24 cellular contexts compared by ENCODE assay signal in genomic region chr3:28115316-28115715, GRCh38.
DNase-seq lines count a peak whose midpoint lies in the region; ATAC-seq, FAIRE-seq and TF ChIP-seq lines count a peak whose summit lies in the region.
"Had no signal": no experiment of that assay in that cellular context is flagged by ENCODE, and none has a peak within 500 bp of the region (broad histone marks: within the 10 kb centered on the region; RNA-seq: fewer than 3 reads in every experiment).

No MANE protein-coding gene starts in this region.

- intact Hi-C loops in activated CD4-positive, alpha-beta T cell treated with anti-CD3 and anti-CD28 coated beads for 36 hours (cut with DNase I, micrococcal nuclease): no loop called here
- intact Hi-C loops in activated CD8-positive, alpha-beta T cell treated with anti-CD3 and anti-CD28 coated beads for 36 hours (cut with micrococcal nuclease): no loop called here
- intact Hi-C loops in HepG2 (cut with micrococcal nuclease; ENCODE audit: unreplicated experiment) (loop anchor here (2.0 to 10.0 kb wide), 3 partner anchors 19 to 229 kb away; partner anchors contain the start of genes AZI2, CMC1 and ZCWPW2), right lobe of liver (cut with DNase I) (no loop called here)

- H3K36me3 Mint-ChIP-seq in activated CD4-positive, alpha-beta T cell treated with anti-CD3 and anti-CD28 coated beads for 36 hours (ENCODE audit: low read depth): no peaks in the 10 kb centered on the region
- H3K36me3 Mint-ChIP-seq in activated CD8-positive, alpha-beta T cell treated with anti-CD3 and anti-CD28 coated beads for 36 hours (ENCODE audit: low read depth): no peaks in the 10 kb centered on the region
- no peaks in the 10 kb centered on the region for H3K36me3 Mint-ChIP-seq in activated CD8-positive, alpha-beta T cell treated with anti-CD3 and anti-CD28 coated beads, Interleukin-2, amount 10 ng/mL, durations not matched to agents 7 days and 5 days (ENCODE audit: low read depth)
- H3K36me3 Mint-ChIP-seq: CD8-positive, alpha-beta T cell had no signal

- H3K27me3 ChIP-seq in HepG2 (ENCODE audit: control insufficient read depth in 1 of 2, insufficient read depth in 2 of 2, low read length in 2 of 2) (no peaks in the 10 kb centered on the region), right lobe of liver (no peaks in the 10 kb centered on the region)
- H3K27me3 ChIP-seq: BLaER1 treated with 17β-estradiol and CSF1 and Interleukin-3, amounts not matched to agents 10 nM and 100 nM had no signal

- H3K27me3 Mint-ChIP-seq in activated CD4-positive, alpha-beta T cell treated with anti-CD3 and anti-CD28 coated beads for 36 hours: no peaks in the 10 kb centered on the region
- H3K27me3 Mint-ChIP-seq in activated CD8-positive, alpha-beta T cell treated with anti-CD3 and anti-CD28 coated beads for 36 hours: no peaks in the 10 kb centered on the region
- no peaks in the 10 kb centered on the region for H3K27me3 Mint-ChIP-seq in activated CD8-positive, alpha-beta T cell treated with anti-CD3 and anti-CD28 coated beads, Interleukin-2, amount 10 ng/mL, durations not matched to agents 7 days and 5 days (ENCODE audit: low read depth)
- H3K27me3 Mint-ChIP-seq: B cell; CD4-positive, alpha-beta T cell had no signal

- H4K20me1 ChIP-seq in HepG2 (ENCODE audit: insufficient read depth, low read length): no peaks in the 10 kb centered on the region
- H4K20me1 ChIP-seq: BLaER1 treated with 17β-estradiol and CSF1 and Interleukin-3, amounts not matched to agents 10 nM and 100 nM had no signal

- TF ChIP-seq EP300 in HepG2 (IDR thresholded peaks at IDR 0.05; ENCODE audit: low read depth in 2 of 2, low read length in 2 of 2) (no peak), HepG2 (CRISPR knock-in tag; IDR thresholded peaks at IDR 0.05; ENCODE audit: borderline replicate concordance) (no peak)

- BruUV-seq in HepG2 (replicated peaks; lab: Mats Ljungman, UMichigan): no TSS peak

- TF ChIP-seq RAD21 in HepG2 (CRISPR knock-in tag; IDR thresholded peaks at IDR 0.05): no peak

- peak overlapping the region; percentile 41 for H3K4me2 ChIP-seq in HepG2 (ENCODE audit: low read depth, low read length)
- H3K4me2 ChIP-seq: A549; BLaER1 treated with 17β-estradiol and CSF1 and Interleukin-3, amounts not matched to agents 10 nM and 100 nM had no signal

- TF ChIP-seq CTCF in activated CD8-positive, alpha-beta T cell treated with anti-CD3 and anti-CD28 coated beads for 36 hours (IDR thresholded peaks at IDR 0.05): no peak
- no peak for TF ChIP-seq CTCF in HepG2 (CRISPR knock-in tag; IDR thresholded peaks at IDR 0.05)
- no peak for TF ChIP-seq CTCF in right lobe of liver (IDR thresholded peaks at IDR 0.05)
- no peak for TF ChIP-seq CTCF in GM10248 (IDR thresholded peaks at IDR 0.05; ENCODE audit: control extremely low read depth, extremely low read depth, low read depth, missing control alignments)

- H3K9me3 Mint-ChIP-seq in activated CD4-positive, alpha-beta T cell treated with anti-CD3 and anti-CD28 coated beads for 36 hours (ENCODE audit: low read depth): no peaks in the 10 kb centered on the region
- H3K9me3 Mint-ChIP-seq in activated CD8-positive, alpha-beta T cell treated with anti-CD3 and anti-CD28 coated beads for 36 hours: no peaks in the 10 kb centered on the region
- H3K9me3 Mint-ChIP-seq in activated CD8-positive, alpha-beta T cell treated with anti-CD3 and anti-CD28 coated beads, Interleukin-2, amount 10 ng/mL, durations not matched to agents 7 days and 5 days (ENCODE audit: insufficient read depth): no peaks in the 10 kb centered on the region
- H3K9me3 Mint-ChIP-seq: CD4-positive, alpha-beta T cell; CD8-positive, alpha-beta T cell had no signal

- H3K9me3 ChIP-seq in HepG2 (ENCODE audit: low read length) (no peaks in the 10 kb centered on the region), right lobe of liver (no peaks in the 10 kb centered on the region)
- H3K9me3 ChIP-seq: A549, Caco-2 had no signal

- H3K79me2 ChIP-seq in HepG2 (ENCODE audit: insufficient read depth, low read length): no peaks in the 10 kb centered on the region

- H3K4me3 Mint-ChIP-seq in activated CD4-positive, alpha-beta T cell treated with anti-CD3 and anti-CD28 coated beads for 36 hours: no peak overlapping the region
- H3K4me3 Mint-ChIP-seq in activated CD8-positive, alpha-beta T cell treated with anti-CD3 and anti-CD28 coated beads for 36 hours: no peak overlapping the region
- H3K4me3 Mint-ChIP-seq in activated CD8-positive, alpha-beta T cell treated with anti-CD3 and anti-CD28 coated beads, Interleukin-2, amount 10 ng/mL, durations not matched to agents 7 days and 5 days: no peak overlapping the region
- H3K4me3 Mint-ChIP-seq: B cell; CD4-positive, alpha-beta T cell; CD8-positive, alpha-beta T cell had no signal

- CTCF ChIA-PET in activated CD4-positive, alpha-beta T cell treated with anti-CD3 and anti-CD28 coated beads for 36 hours (lab: Charles Lee): no interaction called here
- CTCF ChIA-PET in activated CD8-positive, alpha-beta T cell treated with anti-CD3 and anti-CD28 coated beads for 36 hours (lab: Charles Lee): no interaction called here
- CTCF ChIA-PET in activated CD8-positive, alpha-beta T cell treated with anti-CD3 and anti-CD28 coated beads, Interleukin-2, amount 10 ng/mL, durations not matched to agents 7 days and 5 days (lab: Charles Lee): no interaction called here
- CTCF ChIA-PET in HepG2 (lab: Yijun Ruan, JAX; ENCODE audit: low intra/inter-chr PET ratio, low total read pairs): no interaction called here
- CTCF ChIA-PET in GM10248 (lab: Yijun Ruan, JAX): interaction anchor here (1.1 kb wide), 1 partner anchor 15 kb away, joined by 3 read pairs; no protein-coding TSS in a partner anchor

- H3K9ac ChIP-seq in HepG2 (ENCODE audit: insufficient read depth, low read depth, low read length): no peak overlapping the region
- H3K9ac ChIP-seq: BLaER1 treated with 17β-estradiol and CSF1 and Interleukin-3, amounts not matched to agents 10 nM and 100 nM had no signal

- in situ Hi-C loops in HepG2 (cut with HindIII; ENCODE audit: extremely low pct_ligation_motif_present, low pct_unique_long_range_greater_than_20kb): no loop called here

- no peak overlapping the region for H3K27ac Mint-ChIP-seq in activated CD4-positive, alpha-beta T cell treated with anti-CD3 and anti-CD28 coated beads for 36 hours
- no peak overlapping the region for H3K27ac Mint-ChIP-seq in activated CD8-positive, alpha-beta T cell treated with anti-CD3 and anti-CD28 coated beads for 36 hours
- H3K27ac Mint-ChIP-seq in activated CD8-positive, alpha-beta T cell treated with anti-CD3 and anti-CD28 coated beads, Interleukin-2, amount 10 ng/mL, durations not matched to agents 7 days and 5 days: no peak overlapping the region
- H3K27ac Mint-ChIP-seq: B cell; CD4-positive, alpha-beta T cell; CD8-positive, alpha-beta T cell had no signal

- H3K4me1 Mint-ChIP-seq in activated CD4-positive, alpha-beta T cell treated with anti-CD3 and anti-CD28 coated beads for 36 hours: peaks cover 3% of the 10 kb centered on the region
- peaks cover 2% of the 10 kb centered on the region for H3K4me1 Mint-ChIP-seq in activated CD8-positive, alpha-beta T cell treated with anti-CD3 and anti-CD28 coated beads for 36 hours (ENCODE audit: low read depth)
- no peaks in the 10 kb centered on the region for H3K4me1 Mint-ChIP-seq in activated CD8-positive, alpha-beta T cell treated with anti-CD3 and anti-CD28 coated beads, Interleukin-2, amount 10 ng/mL, durations not matched to agents 7 days and 5 days (ENCODE audit: low read depth)
- H3K4me1 Mint-ChIP-seq: B cell had no signal

- H3K36me3 ChIP-seq in HepG2 (replicated peaks in 1 of 2; ENCODE audit: control insufficient read depth in 1 of 2, insufficient read depth in 2 of 2, low read length in 2 of 2): no peaks in the 10 kb centered on the region
- no peaks in the 10 kb centered on the region for H3K36me3 ChIP-seq in right lobe of liver
- H3K36me3 ChIP-seq: BLaER1 treated with 17β-estradiol and CSF1 and Interleukin-3, amounts not matched to agents 10 nM and 100 nM had no signal

- H2AFZ ChIP-seq in HepG2 (ENCODE audit: low read length): no peak overlapping the region

- H3K4me1 ChIP-seq in HepG2 (ENCODE audit: insufficient read depth, low read length) (peaks cover 34% of the 10 kb centered on the region), right lobe of liver (no peaks in the 10 kb centered on the region)
- H3K4me1 ChIP-seq: A549, Caco-2 had no signal

- DNase-seq in activated CD4-positive, alpha-beta T cell treated with anti-CD3 and anti-CD28 coated beads for 36 hours: peak; percentile 7
- DNase-seq in activated CD4-positive, alpha-beta T cell treated with anti-CD3 and anti-CD28 coated beads for 1 hour: no peak
- DNase-seq in activated CD8-positive, alpha-beta T cell treated with anti-CD3 and anti-CD28 coated beads for 36 hours: peak; percentile 2
- no peak for DNase-seq in activated CD8-positive, alpha-beta T cell treated with anti-CD3 and anti-CD28 coated beads, Interleukin-2, amount 10 ng/mL, durations not matched to agents 7 days and 5 days
- DNase-seq in HepG2 (ENCODE audit: low spot score) (no peak), right lobe of liver (no peak), kidney tubule cell (ENCODE audit: low spot score) (peak; percentile 2), GM10248 (ENCODE audit: extremely low spot score) (no peak)
- DNase-seq: AML-193; Caco-2; Calu3; CD4-positive, alpha-beta T cell; CD8-positive, alpha-beta T cell; DMS79 treated with DMSO at 0.1 percent for 48 hours; EL; GDM1 had no signal

- H3K27ac ChIP-seq in HepG2 (ENCODE audit: extremely low read length, insufficient read depth, low read length) (peak overlapping the region; percentile 47), right lobe of liver (no peak overlapping the region)
- H3K27ac ChIP-seq: 22Rv1; A549; BLaER1 treated with 17β-estradiol and CSF1 and Interleukin-3, amounts not matched to agents 10 nM and 100 nM; C4-2B had no signal

- TF ChIP-seq POLR2A in HepG2 (IDR thresholded peaks at IDR 0.05; ENCODE audit: insufficient read depth in 1 of 2, low read depth in 2 of 2, low read length in 2 of 2): no peak
- no peak for TF ChIP-seq POLR2A in right lobe of liver (IDR thresholded peaks at IDR 0.05)

- H3K4me3 ChIP-seq in HepG2 (replicated peaks in 1 of 3; ENCODE audit: insufficient read depth in 1 of 3, low read depth in 2 of 3, low read length in 3 of 3) (no peak overlapping the region), right lobe of liver (no peak overlapping the region)
- H3K4me3 ChIP-seq: A549; BLaER1 treated with 17β-estradiol and CSF1 and Interleukin-3, amounts not matched to agents 10 nM and 100 nM had no signal

- 67% methylated on average over 1 of the region's 1 CpG for WGBS in HepG2 (ENCODE audit: low lambda C conversion rate)
- 67% methylated on average over 1 of the region's 1 CpG for WGBS in right lobe of liver (ENCODE audit: insufficient coverage, low coverage, low lambda C conversion rate, missing lambda C conversion rate)

- POLR2A ChIA-PET in activated CD4-positive, alpha-beta T cell treated with anti-CD3 and anti-CD28 coated beads for 36 hours (lab: Charles Lee): no interaction called here
- POLR2A ChIA-PET in activated CD8-positive, alpha-beta T cell treated with anti-CD3 and anti-CD28 coated beads for 36 hours (lab: Charles Lee): no interaction called here
- POLR2A ChIA-PET in activated CD8-positive, alpha-beta T cell treated with anti-CD3 and anti-CD28 coated beads, Interleukin-2, amount 10 ng/mL, durations not matched to agents 7 days and 5 days (lab: Charles Lee): no interaction called here
- POLR2A ChIA-PET in HepG2 (lab: Yijun Ruan, JAX) (interaction anchor here (0.9 to 1.8 kb wide), 4 partner anchors 13 to 233 kb away, joined by 3 to 9 read pairs (median 6); partner anchors contain the start of genes AZI2 and ZCWPW2), GM10248 (lab: Yijun Ruan, JAX) (no interaction called here)

- no peak for ATAC-seq in activated CD4-positive, alpha-beta T cell treated with anti-CD3 and anti-CD28 coated beads for 36 hours
- no peak for ATAC-seq in activated CD8-positive, alpha-beta T cell treated with anti-CD3 and anti-CD28 coated beads for 36 hours
- ATAC-seq in activated CD8-positive, alpha-beta T cell treated with anti-CD3 and anti-CD28 coated beads, Interleukin-2, amount 10 ng/mL, durations not matched to agents 7 days and 5 days: no peak
- ATAC-seq in HepG2 (peak; percentile 67), right lobe of liver (no peak)
- ATAC-seq: A549; CD8-positive, alpha-beta T cell had no signal

- FAIRE-seq in HepG2 (lab: Jason Lieb, UNC): no peak
- FAIRE-seq: A549, D721Med, GM12891, GM19239 had no signal

Comparison
In these comparisons a context has a peak if more than half of its experiments do, and no peak if none do; other contexts are left out.
1. DNase-seq: peak in activated CD4-positive, alpha-beta T cell treated with anti-CD3 and anti-CD28 coated beads for 36 hours (single experiment), activated CD8-positive, alpha-beta T cell treated with anti-CD3 and anti-CD28 coated beads for 36 hours (single experiment) and kidney tubule cell (single experiment); none in activated CD4-positive, alpha-beta T cell treated with anti-CD3 and anti-CD28 coated beads for 1 hour (single experiment), activated CD8-positive, alpha-beta T cell treated with anti-CD3 and anti-CD28 coated beads, Interleukin-2, amount 10 ng/mL, durations not matched to agents 7 days and 5 days (single experiment), HepG2 (single experiment), right lobe of liver (0 of 3) and GM10248 (single experiment).